9 cellular contexts compared by ENCODE assay signal in genomic region chr19:48500830-48501445, GRCh38.
DNase-seq lines count a peak whose midpoint lies in the region; ATAC-seq and TF ChIP-seq lines count a peak whose summit lies in the region.
"Had no signal": no experiment of that assay in that cellular context is flagged by ENCODE, and none has a peak within 500 bp of the region (broad histone marks: within the 10 kb centered on the region; RNA-seq: fewer than 3 reads in every experiment).

No MANE protein-coding gene starts in this region.

- no peaks in the 10 kb centered on the region for H3K9me2 ChIP-seq in OCI-LY1 (ENCODE audit: low read depth, low read length)

- no peaks in the 10 kb centered on the region for H3K79me2 ChIP-seq in OCI-LY1 (ENCODE audit: insufficient read depth, low read length)

- no peak for DNase-seq in epithelial cell of prostate (ENCODE audit: low read depth, low spot score)
- no peak for DNase-seq in NCI-H2196 treated with DMSO at 0.1 percent for 48 hours (lab: John Stamatoyannopoulos, UW; ENCODE audit: unreplicated experiment)
- DNase-seq in DMS153 treated with DMSO at 0.1 percent for 48 hours (lab: John Stamatoyannopoulos, UW; ENCODE audit: unreplicated experiment) = no peak
- DNase-seq: activated effector memory CD4-positive, alpha-beta T cell treated with Interleukin-2 at 50 U/mL for 16 hours had no signal

- no peaks in the 10 kb centered on the region for H3K9me3 ChIP-seq in ES-I3 (ENCODE audit: control insufficient read depth, insufficient read depth, low read length)
- no peaks in the 10 kb centered on the region for H3K9me3 ChIP-seq in OCI-LY1 (ENCODE audit: low read length)
- H3K9me3 ChIP-seq in neutrophil = no peaks in the 10 kb centered on the region

- no peaks in the 10 kb centered on the region for H4K20me1 ChIP-seq in OCI-LY1 (ENCODE audit: insufficient read depth, low read length)

- H3K36me3 ChIP-seq in ES-I3 (ENCODE audit: insufficient read depth, low read length) (no peaks in the 10 kb centered on the region), OCI-LY1 (ENCODE audit: insufficient read depth, low read length) (no peaks in the 10 kb centered on the region), neutrophil (no peaks in the 10 kb centered on the region)

- no peak overlapping the region for H2AFZ ChIP-seq in OCI-LY1 (ENCODE audit: low read length)

- H3F3A ChIP-seq in OCI-LY1 (ENCODE audit: insufficient read depth, low read length) = no peaks in the 10 kb centered on the region

- H3K4me1 ChIP-seq in ES-I3 (ENCODE audit: insufficient read depth, low read length) (no peaks in the 10 kb centered on the region; the same call in 1 of the 2 replicates), OCI-LY1 (ENCODE audit: insufficient read depth, low read length, severe bottlenecking) (peaks cover 7% of the 10 kb centered on the region), neutrophil (ENCODE audit: control insufficient read depth in 1 of 2, insufficient read depth in 1 of 2, low read depth in 1 of 2, low read length in 1 of 2) (peaks cover 14 to 17% of the 10 kb centered on the region in 2 experiments)

- no peak for TF ChIP-seq CTCF in OCI-LY1 (IDR thresholded peaks at IDR 0.05; ENCODE audit: low read length)
- no peak for TF ChIP-seq CTCF in neutrophil (IDR thresholded peaks at IDR 0.05)

- H3K9ac ChIP-seq in ES-I3 (ENCODE audit: low read depth, low read length) (peak overlapping the region; percentile 75), OCI-LY1 (ENCODE audit: low read length) (no peak overlapping the region)

- peak overlapping the region; percentile 12 for H3K4me3 ChIP-seq in OCI-LY1 (ENCODE audit: low read depth, low read length, poor library complexity, severe bottlenecking)
- H3K4me3 ChIP-seq in neutrophil (ENCODE audit: low read depth in 1 of 2, low read length in 1 of 2) = peak overlapping the region; percentile 10 to 54

- H3K27me3 ChIP-seq in OCI-LY1 (ENCODE audit: insufficient read depth, low read length) = no peaks in the 10 kb centered on the region
- H3K27me3 ChIP-seq in neutrophil = peaks cover 52% of the 10 kb centered on the region

- H3K4me2 ChIP-seq in OCI-LY1 (ENCODE audit: low read length) = peak overlapping the region; percentile 14; the same call in 1 of the 2 replicates

- H3K27ac ChIP-seq in OCI-LY1 (ENCODE audit: low read depth, low read length, poor library complexity, severe bottlenecking) (no peak overlapping the region), epithelial cell of prostate (peak overlapping the region; percentile 60), neutrophil (peak overlapping the region; percentile 36)

- ATAC-seq in HG03175 (IDR thresholded peaks at IDR 0.05; ENCODE audit: unreplicated experiment) (no peak), GM21360 (IDR thresholded peaks at IDR 0.05; ENCODE audit: unreplicated experiment) (no peak)
